1 cellular context compared by ENCODE assay signal in the genomic region with DNA sequence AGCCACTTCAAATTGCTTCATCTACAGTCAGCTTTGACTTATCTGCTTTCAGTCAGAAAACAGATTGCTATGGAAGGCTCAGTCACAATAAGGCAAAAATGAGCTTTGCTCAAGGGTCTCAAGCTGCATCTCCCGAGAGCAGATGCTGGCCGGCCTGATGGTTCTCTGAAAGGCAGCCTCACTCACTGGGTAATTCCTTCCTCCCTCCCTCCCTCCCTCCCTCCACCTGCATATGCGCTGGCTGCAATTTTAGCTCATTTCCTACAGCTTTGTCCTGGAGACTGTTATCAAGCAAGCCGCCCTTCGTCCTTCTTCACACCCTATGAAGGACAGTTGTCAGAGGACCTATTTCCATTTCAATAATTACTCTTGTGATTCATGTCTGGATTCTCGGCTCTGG.
TF ChIP-seq lines count a peak whose summit lies in the region.

No MANE protein-coding gene starts in this region.

TF ChIP-seq in GM23338, 12 proteins besides CTCF, POLR2A, EP300 and RAD21:
- TF ChIP-seq, protein P1, sequence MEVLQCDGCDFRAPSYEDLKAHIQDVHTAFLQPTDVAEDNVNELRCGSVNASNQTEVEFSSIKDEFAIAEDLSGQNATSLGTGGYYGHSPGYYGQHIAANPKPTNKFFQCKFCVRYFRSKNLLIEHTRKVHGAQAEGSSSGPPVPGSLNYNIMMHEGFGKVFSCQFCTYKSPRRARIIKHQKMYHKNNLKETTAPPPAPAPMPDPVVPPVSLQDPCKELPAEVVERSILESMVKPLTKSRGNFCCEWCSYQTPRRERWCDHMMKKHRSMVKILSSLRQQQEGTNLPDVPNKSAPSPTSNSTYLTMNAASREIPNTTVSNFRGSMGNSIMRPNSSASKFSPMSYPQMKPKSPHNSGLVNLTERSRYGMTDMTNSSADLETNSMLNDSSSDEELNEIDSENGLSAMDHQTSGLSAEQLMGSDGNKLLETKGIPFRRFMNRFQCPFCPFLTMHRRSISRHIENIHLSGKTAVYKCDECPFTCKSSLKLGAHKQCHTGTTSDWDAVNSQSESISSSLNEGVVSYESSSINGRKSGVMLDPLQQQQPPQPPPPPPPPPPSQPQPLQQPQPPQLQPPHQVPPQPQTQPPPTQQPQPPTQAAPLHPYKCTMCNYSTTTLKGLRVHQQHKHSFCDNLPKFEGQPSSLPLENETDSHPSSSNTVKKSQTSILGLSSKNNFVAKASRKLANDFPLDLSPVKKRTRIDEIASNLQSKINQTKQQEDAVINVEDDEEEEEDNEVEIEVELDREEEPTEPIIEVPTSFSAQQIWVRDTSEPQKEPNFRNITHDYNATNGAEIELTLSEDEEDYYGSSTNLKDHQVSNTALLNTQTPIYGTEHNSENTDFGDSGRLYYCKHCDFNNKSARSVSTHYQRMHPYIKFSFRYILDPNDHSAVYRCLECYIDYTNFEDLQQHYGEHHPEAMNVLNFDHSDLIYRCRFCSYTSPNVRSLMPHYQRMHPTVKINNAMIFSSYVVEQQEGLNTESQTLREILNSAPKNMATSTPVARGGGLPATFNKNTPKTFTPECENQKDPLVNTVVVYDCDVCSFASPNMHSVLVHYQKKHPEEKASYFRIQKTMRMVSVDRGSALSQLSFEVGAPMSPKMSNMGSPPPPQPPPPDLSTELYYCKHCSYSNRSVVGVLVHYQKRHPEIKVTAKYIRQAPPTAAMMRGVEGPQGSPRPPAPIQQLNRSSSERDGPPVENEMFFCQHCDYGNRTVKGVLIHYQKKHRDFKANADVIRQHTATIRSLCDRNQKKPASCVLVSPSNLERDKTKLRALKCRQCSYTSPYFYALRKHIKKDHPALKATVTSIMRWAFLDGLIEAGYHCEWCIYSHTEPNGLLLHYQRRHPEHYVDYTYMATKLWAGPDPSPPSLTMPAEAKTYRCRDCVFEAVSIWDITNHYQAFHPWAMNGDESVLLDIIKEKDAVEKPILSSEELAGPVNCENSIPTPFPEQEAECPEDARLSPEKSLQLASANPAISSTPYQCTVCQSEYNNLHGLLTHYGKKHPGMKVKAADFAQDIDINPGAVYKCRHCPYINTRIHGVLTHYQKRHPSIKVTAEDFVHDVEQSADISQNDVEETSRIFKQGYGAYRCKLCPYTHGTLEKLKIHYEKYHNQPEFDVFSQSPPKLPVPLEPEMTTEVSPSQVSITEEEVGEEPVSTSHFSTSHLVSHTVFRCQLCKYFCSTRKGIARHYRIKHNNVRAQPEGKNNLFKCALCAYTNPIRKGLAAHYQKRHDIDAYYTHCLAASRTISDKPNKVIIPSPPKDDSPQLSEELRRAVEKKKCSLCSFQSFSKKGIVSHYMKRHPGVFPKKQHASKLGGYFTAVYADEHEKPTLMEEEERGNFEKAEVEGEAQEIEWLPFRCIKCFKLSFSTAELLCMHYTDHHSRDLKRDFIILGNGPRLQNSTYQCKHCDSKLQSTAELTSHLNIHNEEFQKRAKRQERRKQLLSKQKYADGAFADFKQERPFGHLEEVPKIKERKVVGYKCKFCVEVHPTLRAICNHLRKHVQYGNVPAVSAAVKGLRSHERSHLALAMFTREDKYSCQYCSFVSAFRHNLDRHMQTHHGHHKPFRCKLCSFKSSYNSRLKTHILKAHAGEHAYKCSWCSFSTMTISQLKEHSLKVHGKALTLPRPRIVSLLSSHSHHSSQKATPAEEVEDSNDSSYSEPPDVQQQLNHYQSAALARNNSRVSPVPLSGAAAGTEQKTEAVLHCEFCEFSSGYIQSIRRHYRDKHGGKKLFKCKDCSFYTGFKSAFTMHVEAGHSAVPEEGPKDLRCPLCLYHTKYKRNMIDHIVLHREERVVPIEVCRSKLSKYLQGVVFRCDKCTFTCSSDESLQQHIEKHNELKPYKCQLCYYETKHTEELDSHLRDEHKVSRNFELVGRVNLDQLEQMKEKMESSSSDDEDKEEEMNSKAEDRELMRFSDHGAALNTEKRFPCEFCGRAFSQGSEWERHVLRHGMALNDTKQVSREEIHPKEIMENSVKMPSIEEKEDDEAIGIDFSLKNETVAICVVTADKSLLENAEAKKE (CRISPR knock-in tag; IDR thresholded peaks at IDR 0.05) = no peak
- TF ChIP-seq JUNB (IDR thresholded peaks at IDR 0.05; ENCODE audit: unreplicated experiment) (no peak), POLR2AphosphoS5 (IDR thresholded peaks at IDR 0.05; ENCODE audit: low read depth) (no peak), CREB1 (CRISPR knock-in tag; IDR thresholded peaks at IDR 0.05; ENCODE audit: low read depth) (no peak), EZH2phosphoT487 (IDR thresholded peaks at IDR 0.05; ENCODE audit: unreplicated experiment) (no peak)
- TF ChIP-seq, protein P2, sequence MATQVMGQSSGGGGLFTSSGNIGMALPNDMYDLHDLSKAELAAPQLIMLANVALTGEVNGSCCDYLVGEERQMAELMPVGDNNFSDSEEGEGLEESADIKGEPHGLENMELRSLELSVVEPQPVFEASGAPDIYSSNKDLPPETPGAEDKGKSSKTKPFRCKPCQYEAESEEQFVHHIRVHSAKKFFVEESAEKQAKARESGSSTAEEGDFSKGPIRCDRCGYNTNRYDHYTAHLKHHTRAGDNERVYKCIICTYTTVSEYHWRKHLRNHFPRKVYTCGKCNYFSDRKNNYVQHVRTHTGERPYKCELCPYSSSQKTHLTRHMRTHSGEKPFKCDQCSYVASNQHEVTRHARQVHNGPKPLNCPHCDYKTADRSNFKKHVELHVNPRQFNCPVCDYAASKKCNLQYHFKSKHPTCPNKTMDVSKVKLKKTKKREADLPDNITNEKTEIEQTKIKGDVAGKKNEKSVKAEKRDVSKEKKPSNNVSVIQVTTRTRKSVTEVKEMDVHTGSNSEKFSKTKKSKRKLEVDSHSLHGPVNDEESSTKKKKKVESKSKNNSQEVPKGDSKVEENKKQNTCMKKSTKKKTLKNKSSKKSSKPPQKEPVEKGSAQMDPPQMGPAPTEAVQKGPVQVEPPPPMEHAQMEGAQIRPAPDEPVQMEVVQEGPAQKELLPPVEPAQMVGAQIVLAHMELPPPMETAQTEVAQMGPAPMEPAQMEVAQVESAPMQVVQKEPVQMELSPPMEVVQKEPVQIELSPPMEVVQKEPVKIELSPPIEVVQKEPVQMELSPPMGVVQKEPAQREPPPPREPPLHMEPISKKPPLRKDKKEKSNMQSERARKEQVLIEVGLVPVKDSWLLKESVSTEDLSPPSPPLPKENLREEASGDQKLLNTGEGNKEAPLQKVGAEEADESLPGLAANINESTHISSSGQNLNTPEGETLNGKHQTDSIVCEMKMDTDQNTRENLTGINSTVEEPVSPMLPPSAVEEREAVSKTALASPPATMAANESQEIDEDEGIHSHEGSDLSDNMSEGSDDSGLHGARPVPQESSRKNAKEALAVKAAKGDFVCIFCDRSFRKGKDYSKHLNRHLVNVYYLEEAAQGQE (IDR thresholded peaks at IDR 0.05; ENCODE audit: unreplicated experiment) = no peak
TF ChIP-seq in GM23338: peak in this region for 0.
